In the genomic region with DNA sequence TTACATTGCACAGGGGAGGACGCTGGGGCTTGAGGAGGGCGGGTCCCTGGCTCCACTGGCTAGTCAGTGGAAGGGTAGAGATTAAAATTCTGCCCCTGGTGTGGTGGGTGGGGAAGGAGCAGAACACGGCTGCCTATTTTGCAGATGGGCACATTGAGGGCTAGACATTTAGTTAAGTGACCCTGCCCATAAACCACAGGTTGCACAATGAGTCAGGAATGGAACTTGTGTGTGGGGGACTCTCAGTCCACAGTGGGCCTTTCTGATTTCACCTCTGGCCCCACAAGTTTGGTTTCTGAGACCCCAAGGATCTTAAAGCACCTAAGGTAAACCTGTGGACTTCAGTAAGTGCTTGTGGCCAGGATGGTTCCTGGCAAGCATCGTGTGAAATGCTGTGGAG, we compare ENCODE assay signal across 1 cellular context.
TF ChIP-seq lines count a peak whose summit lies in the region.

No MANE protein-coding gene starts in this region.

TF ChIP-seq in GM12878, 131 proteins besides CTCF, POLR2A, EP300 and RAD21:
- TF ChIP-seq ZBED1 (IDR thresholded peaks at IDR 0.05; ENCODE audit: borderline replicate concordance) (no peak), RUNX3 (IDR thresholded peaks at IDR 0.05; ENCODE audit: low read length) (peak; percentile 81), ZNF217 (IDR thresholded peaks at IDR 0.05) (no peak), TCF3 (IDR thresholded peaks at IDR 0.05; ENCODE audit: borderline replicate concordance, insufficient read depth, low read depth, low read length) (no peak), NR2F1 (conservative IDR thresholded peaks at IDR 0.05) (peak; percentile 47; the same call in 1 of the 2 replicates), PAX8 (IDR thresholded peaks at IDR 0.05) (no peak), RELB (IDR thresholded peaks at IDR 0.05; ENCODE audit: low read depth) (no peak), WRNIP1 (IDR thresholded peaks at IDR 0.05; ENCODE audit: borderline replicate concordance, low read depth, low read length) (no peak), YY1 (IDR thresholded peaks at IDR 0.05; ENCODE audit: low read depth, low read length) (no peak), ASH2L (IDR thresholded peaks at IDR 0.05; ENCODE audit: borderline replicate concordance, low read depth) (no peak), NFYA (IDR thresholded peaks at IDR 0.05; ENCODE audit: borderline replicate concordance, low read depth, low read length) (no peak), IRF4 (IDR thresholded peaks at IDR 0.05; ENCODE audit: low read depth, low read length) (0 out of 2 replicates have a peak, but pooled peaks have one; percentile 26), MYB (IDR thresholded peaks at IDR 0.05; ENCODE audit: borderline replicate concordance, low read depth, low read length) (no peak), SP1 (IDR thresholded peaks at IDR 0.05; ENCODE audit: low read depth, low read length) (no peak)
- TF ChIP-seq, protein P1, sequence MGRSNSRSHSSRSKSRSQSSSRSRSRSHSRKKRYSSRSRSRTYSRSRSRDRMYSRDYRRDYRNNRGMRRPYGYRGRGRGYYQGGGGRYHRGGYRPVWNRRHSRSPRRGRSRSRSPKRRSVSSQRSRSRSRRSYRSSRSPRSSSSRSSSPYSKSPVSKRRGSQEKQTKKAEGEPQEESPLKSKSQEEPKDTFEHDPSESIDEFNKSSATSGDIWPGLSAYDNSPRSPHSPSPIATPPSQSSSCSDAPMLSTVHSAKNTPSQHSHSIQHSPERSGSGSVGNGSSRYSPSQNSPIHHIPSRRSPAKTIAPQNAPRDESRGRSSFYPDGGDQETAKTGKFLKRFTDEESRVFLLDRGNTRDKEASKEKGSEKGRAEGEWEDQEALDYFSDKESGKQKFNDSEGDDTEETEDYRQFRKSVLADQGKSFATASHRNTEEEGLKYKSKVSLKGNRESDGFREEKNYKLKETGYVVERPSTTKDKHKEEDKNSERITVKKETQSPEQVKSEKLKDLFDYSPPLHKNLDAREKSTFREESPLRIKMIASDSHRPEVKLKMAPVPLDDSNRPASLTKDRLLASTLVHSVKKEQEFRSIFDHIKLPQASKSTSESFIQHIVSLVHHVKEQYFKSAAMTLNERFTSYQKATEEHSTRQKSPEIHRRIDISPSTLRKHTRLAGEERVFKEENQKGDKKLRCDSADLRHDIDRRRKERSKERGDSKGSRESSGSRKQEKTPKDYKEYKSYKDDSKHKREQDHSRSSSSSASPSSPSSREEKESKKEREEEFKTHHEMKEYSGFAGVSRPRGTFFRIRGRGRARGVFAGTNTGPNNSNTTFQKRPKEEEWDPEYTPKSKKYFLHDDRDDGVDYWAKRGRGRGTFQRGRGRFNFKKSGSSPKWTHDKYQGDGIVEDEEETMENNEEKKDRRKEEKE (IDR thresholded peaks at IDR 0.05) = no peak
